8 cellular contexts compared by ENCODE assay signal in genomic region chr19:19405919-19406877, GRCh38. TPM values are rescaled to one million over a fixed set of nuclear protein-coding genes. Genes with fewer than 3 reads are reported as not detected.
DNase-seq lines count a peak whose midpoint lies in the region; ATAC-seq and TF ChIP-seq lines count a peak whose summit lies in the region.

No MANE protein-coding gene starts in this region.

- H3K36me3 ChIP-seq in BE2C, result no peaks in the 10 kb centered on the region

- no peaks in the 10 kb centered on the region for H3K9me3 Mint-ChIP-seq in dendritic cell treated with granulocyte-macrophage colony-stimulating factor and Interleukin-4, amounts not matched to agents 40 ng/mL and 50 ng/mL, for 4 days

- H3K4me1 Mint-ChIP-seq in dendritic cell treated with granulocyte-macrophage colony-stimulating factor and Interleukin-4, amounts not matched to agents 40 ng/mL and 50 ng/mL, for 4 days (ENCODE audit: low read depth), result peaks cover 79% of the 10 kb centered on the region

- H3K27me3 Mint-ChIP-seq in dendritic cell treated with granulocyte-macrophage colony-stimulating factor and Interleukin-4, amounts not matched to agents 40 ng/mL and 50 ng/mL, for 4 days, result no peaks in the 10 kb centered on the region

- DNase-seq in BE2C (peak; percentile 67), LHCN-M2 (ENCODE audit: low read depth) (peak; percentile 49), lung microvascular endothelial cell (ENCODE audit: low read depth in 2 of 2) (peak; percentile 45 to 51), Ammon's horn (ENCODE audit: low spot score) (no peak)
- DNase-seq in stimulated activated naive CD4-positive, alpha-beta T cell (lab: John Stamatoyannopoulos, UW), result peak in 5 of 6 experiments; percentile 18 to 62 (median 51)

- no peaks in the 10 kb centered on the region for H3K9me3 ChIP-seq in BE2C

- H3K4me3 ChIP-seq in BE2C (ENCODE audit: low read depth, low read length) (peak overlapping the region; percentile 81), WI38 (ENCODE audit: low read depth, low read length) (peak overlapping the region; percentile 77)

- peak; percentile 21 for ATAC-seq in GM19467 (IDR thresholded peaks at IDR 0.05; ENCODE audit: unreplicated experiment)

- no peak for TF ChIP-seq CTCF in BE2C (IDR thresholded peaks at IDR 0.05; ENCODE audit: low read depth, low read length)
- TF ChIP-seq CTCF in WI38 (IDR thresholded peaks at IDR 0.05; ENCODE audit: low read depth, low read length), result no peak

- H3K27me3 ChIP-seq in BE2C, result no peaks in the 10 kb centered on the region

- intact Hi-C loops in dendritic cell treated with granulocyte-macrophage colony-stimulating factor and Interleukin-4, amounts not matched to agents 40 ng/mL and 50 ng/mL, for 4 days (cut with micrococcal nuclease), result loop anchor here (1.0 to 5.0 kb wide), 4 partner anchors 21 to 66 kb away; no protein-coding TSS in a partner anchor

- peaks cover 26% of the 10 kb centered on the region for H3K36me3 Mint-ChIP-seq in dendritic cell treated with granulocyte-macrophage colony-stimulating factor and Interleukin-4, amounts not matched to agents 40 ng/mL and 50 ng/mL, for 4 days (ENCODE audit: low read depth)

- H3K27ac Mint-ChIP-seq in dendritic cell treated with granulocyte-macrophage colony-stimulating factor and Interleukin-4, amounts not matched to agents 40 ng/mL and 50 ng/mL, for 4 days, result peak overlapping the region; percentile 89

- no peaks in the 10 kb centered on the region; the same call in 1 of the 2 replicates for H3K4me1 ChIP-seq in BE2C

- peak overlapping the region; percentile 95 for H3K4me3 Mint-ChIP-seq in dendritic cell treated with granulocyte-macrophage colony-stimulating factor and Interleukin-4, amounts not matched to agents 40 ng/mL and 50 ng/mL, for 4 days

RNA-seq across cellular contexts. Expression of gene GATAD2A, which starts 0.7 kb away (rescaled TPM):
- 76.3 TPM for polyA plus RNA-seq in BE2C (2012; ENCODE audit: insufficient read depth, insufficient read length, low read depth)
- total RNA-seq in LHCN-M2 (2014; rRNA removed) (60.7 and 64.1 TPM in 2 replicates), lung microvascular endothelial cell (27.0 and 37.5 TPM in 2 replicates)
- polyA plus RNA-seq in LHCN-M2 (2012), result 44.2 TPM
